Comparison of ENCODE assay signal across 9 cellular contexts in the genomic region with DNA sequence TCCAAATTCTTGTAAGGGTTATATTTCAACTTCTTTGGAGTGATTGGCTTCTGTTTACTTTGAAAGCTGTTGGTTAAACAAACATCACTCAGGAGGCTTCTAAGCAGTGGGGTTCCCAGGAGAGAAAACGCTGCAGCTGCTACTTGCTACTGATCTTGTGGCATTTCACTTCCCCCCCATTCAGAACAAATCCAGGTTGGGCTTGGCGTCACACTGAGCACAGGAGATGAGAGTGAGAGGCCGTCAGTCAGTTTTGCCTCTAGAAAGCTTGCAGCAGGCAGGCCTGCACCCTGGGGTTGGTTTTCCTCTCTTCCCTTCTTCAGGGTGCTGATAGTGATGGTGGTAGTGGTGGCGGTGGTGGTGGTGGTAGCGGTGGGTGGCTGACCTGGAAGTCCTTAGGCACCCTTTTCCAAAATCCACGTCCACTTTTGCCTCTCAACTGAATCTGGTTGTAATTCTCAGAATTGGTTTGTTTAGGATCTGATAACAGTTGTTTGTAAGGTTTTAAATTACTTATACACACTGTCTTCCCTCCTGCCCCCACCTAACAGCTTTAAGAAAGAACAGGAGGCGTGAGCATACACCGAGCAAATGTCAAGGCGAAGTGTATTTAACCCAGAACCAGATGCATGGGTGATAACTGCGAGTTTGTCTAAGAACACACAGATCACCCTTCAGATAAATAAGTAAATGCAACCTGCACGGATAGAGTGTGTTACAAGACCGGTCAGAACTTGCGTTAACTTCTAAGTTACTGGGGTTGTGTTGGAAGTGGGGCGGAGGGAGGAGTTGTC. TPM values are rescaled to one million over a fixed set of nuclear protein-coding genes. Genes with fewer than 3 reads are reported as not detected.
DNase-seq lines count a peak whose midpoint lies in the region; ATAC-seq lines count a peak whose summit lies in the region.
"Had no signal": no experiment of that assay in that cellular context is flagged by ENCODE, and none has a peak within 500 bp of the region (broad histone marks: within the 10 kb centered on the region; RNA-seq: fewer than 3 reads in every experiment).

No MANE protein-coding gene starts in this region.

- H3K9me3 ChIP-seq in BLaER1 treated with 17β-estradiol and CSF1 and Interleukin-3, amounts not matched to agents 10 nM and 100 nM (replicated peaks in 1 of 11), result peaks cover 27 to 46% (median 37%) of the 10 kb centered on the region in 11 experiments
- no peaks in the 10 kb centered on the region for H3K9me3 ChIP-seq in HUES6 (ENCODE audit: control insufficient read depth, insufficient read depth, low read depth, low read length)

- H3K27me3 ChIP-seq in BLaER1 treated with 17β-estradiol and CSF1 and Interleukin-3, amounts not matched to agents 10 nM and 100 nM, result peaks cover 58 to 73% (median 62%) of the 10 kb centered on the region in 11 experiments
- peaks cover 86% of the 10 kb centered on the region for H3K27me3 ChIP-seq in HUES6 (ENCODE audit: control insufficient read depth, insufficient read depth, low read length)

- no peak for ATAC-seq in HG03520 (IDR thresholded peaks at IDR 0.05; ENCODE audit: unreplicated experiment)
- ATAC-seq in GM18511 (IDR thresholded peaks at IDR 0.05; ENCODE audit: unreplicated experiment), result no peak

- H3K36me3 ChIP-seq in BLaER1 treated with 17β-estradiol and CSF1 and Interleukin-3, amounts not matched to agents 10 nM and 100 nM, result no peaks in the 10 kb centered on the region
- H3K36me3 ChIP-seq in HUES6 (ENCODE audit: control insufficient read depth, insufficient read depth, low read length), result no peaks in the 10 kb centered on the region

- DNase-seq in NCI-H526 treated with DMSO at 0.1 percent for 48 hours (lab: John Stamatoyannopoulos, UW) (peak; percentile 52), iPS-NIHi7 (ENCODE audit: extremely low spot score) (peak; percentile 54), HT-29 (ENCODE audit: low spot score) (no peak), AG20443 (ENCODE audit: low spot score) (no peak)
- DNase-seq: immature natural killer cell had no signal

- no peak overlapping the region for H3K4me3 ChIP-seq in BLaER1 treated with 17β-estradiol and CSF1 and Interleukin-3, amounts not matched to agents 10 nM and 100 nM
- H3K4me3 ChIP-seq in HUES6 (ENCODE audit: low read depth, low read length), result peak overlapping the region; percentile 82

- H4K20me1 ChIP-seq in BLaER1 treated with 17β-estradiol and CSF1 and Interleukin-3, amounts not matched to agents 10 nM and 100 nM, result peaks cover 0 to 14% (median 0%) of the 10 kb centered on the region in 11 experiments; a peak in 3 of 22 replicates

- H3K4me2 ChIP-seq in BLaER1 treated with 17β-estradiol and CSF1 and Interleukin-3, amounts not matched to agents 10 nM and 100 nM, result peak overlapping the region in 6 of 11 experiments; percentile 17 to 55 (median 30); a peak in 10 of 22 replicates

- no peak overlapping the region for H3K9ac ChIP-seq in BLaER1 treated with 17β-estradiol and CSF1 and Interleukin-3, amounts not matched to agents 10 nM and 100 nM
- H3K9ac ChIP-seq in HUES6 (ENCODE audit: low read length), result peak overlapping the region; percentile 32

- no peak overlapping the region for H3K27ac ChIP-seq in BLaER1 treated with 17β-estradiol and CSF1 and Interleukin-3, amounts not matched to agents 10 nM and 100 nM
- H3K27ac ChIP-seq in HUES6 (ENCODE audit: low read depth, low read length), result no peak overlapping the region

- H3K4me1 ChIP-seq in BLaER1 treated with 17β-estradiol and CSF1 and Interleukin-3, amounts not matched to agents 10 nM and 100 nM, result peaks cover 3 to 23% (median 10%) of the 10 kb centered on the region in 10 experiments; a peak in 15 of 20 replicates
- peaks cover 50% of the 10 kb centered on the region for H3K4me1 ChIP-seq in HUES6 (ENCODE audit: control insufficient read depth, insufficient read depth, low read length)

RNA-seq across cellular contexts. Expression of a gene that starts 3.2 kb away (rescaled TPM):
- total RNA-seq in HT-29 (2014; rRNA removed; shearing (Covaris generic)), result 0.94 and 1.0 TPM in 2 replicates

Comparison
In these comparisons a context has a peak if more than half of its experiments do, and no peak if none do; other contexts are left out.
1. DNase-seq: peak in NCI-H526 treated with DMSO at 0.1 percent for 48 hours (single experiment) and iPS-NIHi7 (single experiment); none in HT-29 (single experiment) and AG20443 (single experiment).